16 cellular contexts compared by ENCODE assay signal in genomic region chr12:118033902-118034301, GRCh38. TPM values are rescaled to one million over a fixed set of nuclear protein-coding genes. Genes with fewer than 3 reads are reported as not detected.
DNase-seq lines count a peak whose midpoint lies in the region; ATAC-seq and TF ChIP-seq lines count a peak whose summit lies in the region.
"Had no signal": no experiment of that assay in that cellular context is flagged by ENCODE, and none has a peak within 500 bp of the region (broad histone marks: within the 10 kb centered on the region; RNA-seq: fewer than 3 reads in every experiment).

No MANE protein-coding gene starts in this region.

- POLR2A ChIA-PET in WTC11 (lab: Charles Lee) = no interaction called here

- H3K4me3 ChIP-seq in tibial artery = no peak overlapping the region
- H3K4me3 ChIP-seq: lower lobe of right lung, suprapubic skin had no signal

- CTCF ChIA-PET in activated naive CD4-positive, alpha-beta T cell treated with anti-CD3 and anti-CD28 coated beads for 36 hours (lab: Charles Lee) = interaction anchor here (0.6 to 3.5 kb wide), 8 partner anchors 11 to 1296 kb away, joined by 3 to 20 read pairs (median 4); partner anchors contain the start of gene RNFT2
- CTCF ChIA-PET in WTC11 (lab: Charles Lee) = interaction anchor here (0.6 to 2.7 kb wide), 4 partner anchors 144 to 688 kb away, joined by 3 to 32 read pairs (median 8); no protein-coding TSS in a partner anchor

- ATAC-seq in WTC11 (no peak), GM21360 (IDR thresholded peaks at IDR 0.05; ENCODE audit: unreplicated experiment) (no peak)
- ATAC-seq: lower lobe of right lung had no signal

- H3K27ac ChIP-seq in epithelial cell of prostate (peak overlapping the region; percentile 38), tibial artery (no peak overlapping the region)
- H3K27ac ChIP-seq: lower lobe of right lung, suprapubic skin had no signal

- peak overlapping the region; percentile 70 for H3K27ac Mint-ChIP-seq in activated naive CD4-positive, alpha-beta T cell treated with anti-CD3 and anti-CD28 coated beads for 36 hours
- H3K27ac Mint-ChIP-seq in WTC11 (peak overlapping the region; percentile 39; the same call in 1 of the 2 replicates), type B pancreatic cell (peak overlapping the region; percentile 79)

- no peaks in the 10 kb centered on the region for H3K27me3 Mint-ChIP-seq in activated naive CD4-positive, alpha-beta T cell treated with anti-CD3 and anti-CD28 coated beads for 36 hours (ENCODE audit: low read depth)
- H3K27me3 Mint-ChIP-seq in WTC11 (ENCODE audit: low read depth) (no peaks in the 10 kb centered on the region), type B pancreatic cell (no peaks in the 10 kb centered on the region)
- H3K27me3 Mint-ChIP-seq: IgD-negative memory B cell had no signal

- peaks cover 2% of the 10 kb centered on the region for H3K9me3 Mint-ChIP-seq in activated naive CD4-positive, alpha-beta T cell treated with anti-CD3 and anti-CD28 coated beads for 36 hours
- H3K9me3 Mint-ChIP-seq in WTC11 (no peaks in the 10 kb centered on the region), type B pancreatic cell (no peaks in the 10 kb centered on the region)
- H3K9me3 Mint-ChIP-seq: IgD-negative memory B cell had no signal

- intact Hi-C loops in activated naive CD4-positive, alpha-beta T cell treated with anti-CD3 and anti-CD28 coated beads for 36 hours (cut with micrococcal nuclease) = loop anchor here (10.0 kb wide), 2 partner anchors 1109 to 1981 kb away; no protein-coding TSS in a partner anchor
- intact Hi-C loops in tibial artery (cut with DNase I; ENCODE audit: low total_unique reads) = no loop called here

- peaks cover 64% of the 10 kb centered on the region for H3K4me1 Mint-ChIP-seq in activated naive CD4-positive, alpha-beta T cell treated with anti-CD3 and anti-CD28 coated beads for 36 hours (ENCODE audit: low read depth)
- H3K4me1 Mint-ChIP-seq in WTC11 (no peaks in the 10 kb centered on the region; the same call in 1 of the 2 replicates), type B pancreatic cell (ENCODE audit: unreplicated experiment) (peaks cover 7% of the 10 kb centered on the region)

- H3K36me3 Mint-ChIP-seq in activated naive CD4-positive, alpha-beta T cell treated with anti-CD3 and anti-CD28 coated beads for 36 hours (ENCODE audit: low read depth) = peaks cover 69% of the 10 kb centered on the region
- H3K36me3 Mint-ChIP-seq in WTC11 = peaks cover 79% of the 10 kb centered on the region
- peaks cover 32% of the 10 kb centered on the region for H3K36me3 Mint-ChIP-seq in type B pancreatic cell

- no peak for DNase-seq in activated naive CD4-positive, alpha-beta T cell treated with anti-CD3 and anti-CD28 coated beads for 36 hours
- DNase-seq in activated naive CD4-positive, alpha-beta T cell (lab: John Stamatoyannopoulos, UW) = no peak
- no peak for DNase-seq in WTC11 (ENCODE audit: low spot score)
- no peak for DNase-seq in epithelial cell of prostate (ENCODE audit: low read depth, low spot score)
- no peak for DNase-seq in type B pancreatic cell (ENCODE audit: extremely low spot score, unreplicated experiment)
- DNase-seq in T1000 (lab: John Stamatoyannopoulos, UW) = no peak
- no peak for DNase-seq in tibial artery
- DNase-seq: AML-193, cerebellar nuclear complex, DMS53, erythroblast, lower lobe of right lung, NCI-H1048 had no signal

- TF ChIP-seq CTCF in WTC11 (IDR thresholded peaks at IDR 0.05) (no peak), type B pancreatic cell (conservative IDR thresholded peaks at IDR 0.05) (no peak), tibial artery (IDR thresholded peaks at IDR 0.05) (no peak)

- no peaks in the 10 kb centered on the region for H3K27me3 ChIP-seq in tibial artery
- H3K27me3 ChIP-seq: suprapubic skin had no signal

- no peaks in the 10 kb centered on the region for H3K4me1 ChIP-seq in tibial artery
- H3K4me1 ChIP-seq: suprapubic skin had no signal

- no peaks in the 10 kb centered on the region for H3K9me3 ChIP-seq in tibial artery
- H3K9me3 ChIP-seq: lower lobe of right lung, suprapubic skin had no signal

- no peak overlapping the region for H3K4me3 Mint-ChIP-seq in activated naive CD4-positive, alpha-beta T cell treated with anti-CD3 and anti-CD28 coated beads for 36 hours
- no peak overlapping the region for H3K4me3 Mint-ChIP-seq in WTC11
- no peak overlapping the region for H3K4me3 Mint-ChIP-seq in type B pancreatic cell
- H3K4me3 Mint-ChIP-seq: IgD-negative memory B cell had no signal

- H3K36me3 ChIP-seq in tibial artery = peaks cover 73 to 98% (median 88%) of the 10 kb centered on the region in 3 donors

TF ChIP-seq in WTC11, 78 proteins besides CTCF, POLR2A, EP300 and RAD21:
- TF ChIP-seq ATF6 (CRISPR knock-in tag; IDR thresholded peaks at IDR 0.05) (no peak), ZNF232 (CRISPR knock-in tag; IDR thresholded peaks at IDR 0.05) (no peak)
TF ChIP-seq in WTC11: peak in this region for 0.

RNA-seq across cellular contexts. Expression of gene RFC5, which starts 17.4 kb away (rescaled TPM):
- total RNA-seq in activated naive CD4-positive, alpha-beta T cell treated with anti-CD3 and anti-CD28 coated beads for 36 hours = 10 to 100 TPM; 62.0 to 62.5 TPM
- total RNA-seq in WTC11 (2021) = 34.5 to 35.9 TPM (median 35.2 TPM) in 3 replicates
- 24.4 and 41.9 TPM in 2 replicates for total RNA-seq in type B pancreatic cell (ENCODE audit: low replicate concordance)

RNA-seq across cellular contexts. Expression of gene WSB2, which starts 27.1 kb away (rescaled TPM):
- total RNA-seq in activated naive CD4-positive, alpha-beta T cell treated with anti-CD3 and anti-CD28 coated beads for 36 hours = 10 to 100 TPM; 31.0 to 31.7 TPM
- 59.0 to 74.2 TPM (median 60.5 TPM) in 3 replicates for total RNA-seq in WTC11 (2021)
- total RNA-seq in type B pancreatic cell (ENCODE audit: low replicate concordance) = 46.0 and 58.1 TPM in 2 replicates
